Comparison of ENCODE assay signal across 10 cellular contexts in genomic region chr19:3849092-3849491, GRCh38. TPM values are rescaled to one million over a fixed set of nuclear protein-coding genes. Genes with fewer than 3 reads are reported as not detected.
A peak's percentile ranks its signal among the peaks of the same experiment; 100 is the strongest.
DNase-seq lines count a peak whose midpoint lies in the region; ATAC-seq, FAIRE-seq and TF ChIP-seq lines count a peak whose summit lies in the region.
"Had no signal": no experiment of that assay in that cellular context is flagged by ENCODE, and none has a peak within 500 bp of the region (broad histone marks: within the 10 kb centered on the region; RNA-seq: fewer than 3 reads in every experiment).

No MANE protein-coding gene starts in this region.

- WGBS in mesenchymal stem cell: 65% methylated on average over 5 of the region's 5 CpGs

- DNase-seq in SIG-M5 treated with dmso at 0.1 percent for 504 hours (lab: John Stamatoyannopoulos, UW; ENCODE audit: unreplicated experiment): peak; percentile 51
- no peak for DNase-seq in SIG-M5 (lab: John Stamatoyannopoulos, UW)
- peak; percentile 57 for DNase-seq in OCI-M1 (lab: John Stamatoyannopoulos, UW)
- DNase-seq in astrocyte (ENCODE audit: low read depth): no peak
- DNase-seq in neural crest cell (ENCODE audit: low read depth, low spot score): peak; percentile 37
- DNase-seq in mesenchymal stem cell: no peak

- H2BK15ac ChIP-seq in mesenchymal stem cell (ENCODE audit: low read depth, poor library complexity, severe bottlenecking): no peak overlapping the region

- H2BK5ac ChIP-seq in mesenchymal stem cell (ENCODE audit: low read depth, low read length, poor library complexity, severe bottlenecking): no peak overlapping the region

- H3K79me2 ChIP-seq in astrocyte (ENCODE audit: insufficient read depth, low read length): no peaks in the 10 kb centered on the region

- no peak overlapping the region for H3K4me2 ChIP-seq in astrocyte (ENCODE audit: low read length)
- no peak overlapping the region for H3K4me2 ChIP-seq in mesenchymal stem cell (ENCODE audit: low read length, poor library complexity, severe bottlenecking)

- H3K14ac ChIP-seq in mesenchymal stem cell (ENCODE audit: low read length in 2 of 2): no peak overlapping the region

- H3K27ac ChIP-seq in astrocyte (ENCODE audit: low read depth, low read length) (no peak overlapping the region), mesenchymal stem cell (ENCODE audit: low read length, poor library complexity, severe bottlenecking) (no peak overlapping the region)
- H3K27ac ChIP-seq: adrenal gland, thoracic aorta had no signal

- no peak overlapping the region for H4K8ac ChIP-seq in mesenchymal stem cell (ENCODE audit: low read length)

- no peaks in the 10 kb centered on the region for H4K20me1 ChIP-seq in astrocyte (ENCODE audit: insufficient read depth, low read length)

- ATAC-seq in GM19452 (IDR thresholded peaks at IDR 0.05; ENCODE audit: unreplicated experiment) (no peak), GM18861 (IDR thresholded peaks at IDR 0.05; ENCODE audit: unreplicated experiment) (no peak)

- FAIRE-seq in astrocyte (lab: Jason Lieb, UNC): no peak

- H3K36me3 Mint-ChIP-seq in astrocyte (ENCODE audit: low read depth, unreplicated experiment): no peaks in the 10 kb centered on the region
- H3K36me3 Mint-ChIP-seq in neural crest cell (ENCODE audit: low read depth): peaks cover 2% of the 10 kb centered on the region

- H2AFZ ChIP-seq in astrocyte (ENCODE audit: low read depth, low read length) (no peak overlapping the region), mesenchymal stem cell (ENCODE audit: low read depth, low read length) (no peak overlapping the region)

- H3K36me3 ChIP-seq in astrocyte (ENCODE audit: insufficient read depth, low read length) (no peaks in the 10 kb centered on the region), mesenchymal stem cell (ENCODE audit: control insufficient read depth in 1 of 2, insufficient read depth in 2 of 2, low read depth in 1 of 2, low read length in 2 of 2) (no peaks in the 10 kb centered on the region)
- H3K36me3 ChIP-seq: adrenal gland, thoracic aorta had no signal

- H3K27ac Mint-ChIP-seq in astrocyte (ENCODE audit: unreplicated experiment) (no peak overlapping the region), neural crest cell (ENCODE audit: unreplicated experiment) (no peak overlapping the region)

- H3K4me1 ChIP-seq in astrocyte (ENCODE audit: insufficient read depth, low read length) (peaks cover 4% of the 10 kb centered on the region), mesenchymal stem cell (ENCODE audit: control insufficient read depth, insufficient read depth, low read depth, low read length) (peaks cover 18% of the 10 kb centered on the region)
- H3K4me1 ChIP-seq: adrenal gland had no signal

- no peak overlapping the region for H3K9ac ChIP-seq in astrocyte (ENCODE audit: low read length)
- no peak overlapping the region for H3K9ac ChIP-seq in mesenchymal stem cell (ENCODE audit: low read length)

- H3K27me3 ChIP-seq in astrocyte (ENCODE audit: insufficient read depth, low read length) (peaks cover 7% of the 10 kb centered on the region), mesenchymal stem cell (ENCODE audit: control insufficient read depth in 1 of 2, insufficient read depth in 1 of 2, low read length in 2 of 2) (peaks cover 20 to 33% of the 10 kb centered on the region in 2 experiments)
- H3K27me3 ChIP-seq: adrenal gland had no signal

- no peak overlapping the region for H2BK120ac ChIP-seq in mesenchymal stem cell (ENCODE audit: low read depth, low read length)

- H3K18ac ChIP-seq in mesenchymal stem cell (ENCODE audit: low read depth in 1 of 2, low read length in 2 of 2): no peak overlapping the region

- H3K9me3 ChIP-seq in astrocyte (ENCODE audit: insufficient read depth, low read depth, low read length) (peaks cover 13% of the 10 kb centered on the region), mesenchymal stem cell (ENCODE audit: control insufficient read depth, low read length) (peaks cover 17% of the 10 kb centered on the region)

- no peak overlapping the region for H4K91ac ChIP-seq in mesenchymal stem cell (ENCODE audit: low read length)

- H3K4me1 Mint-ChIP-seq in astrocyte (ENCODE audit: low read depth, unreplicated experiment) (peaks cover 2% of the 10 kb centered on the region), neural crest cell (no peaks in the 10 kb centered on the region)

- H3K4me3 Mint-ChIP-seq in astrocyte (ENCODE audit: unreplicated experiment) (no peak overlapping the region), neural crest cell (no peak overlapping the region)

- H3K27me3 Mint-ChIP-seq in astrocyte (ENCODE audit: low read depth, unreplicated experiment) (peaks cover 17% of the 10 kb centered on the region), neural crest cell (ENCODE audit: low read depth) (no peaks in the 10 kb centered on the region)

- TF ChIP-seq CTCF in astrocyte (IDR thresholded peaks at IDR 0.05; ENCODE audit: insufficient read depth, low read depth, low read length) (peak; percentile 30), neural crest cell (conservative IDR thresholded peaks at IDR 0.05) (peak; percentile 54)

- no peak overlapping the region for H2BK12ac ChIP-seq in mesenchymal stem cell (ENCODE audit: low read length in 2 of 2)

- H2AK5ac ChIP-seq in mesenchymal stem cell (ENCODE audit: low read length, severe bottlenecking): no peak overlapping the region

- no peaks in the 10 kb centered on the region for H3K79me1 ChIP-seq in mesenchymal stem cell (replicated peaks; ENCODE audit: low read length, poor library complexity, severe bottlenecking)

- H3K4me3 ChIP-seq in astrocyte (ENCODE audit: insufficient read depth, low read depth, low read length) (no peak overlapping the region), mesenchymal stem cell (ENCODE audit: insufficient read depth in 1 of 2, low read depth in 1 of 2, low read length in 2 of 2) (no peak overlapping the region)
- H3K4me3 ChIP-seq: adrenal gland, thoracic aorta had no signal

- no peak overlapping the region for H3K4ac ChIP-seq in mesenchymal stem cell (ENCODE audit: low read depth in 1 of 2, low read length in 2 of 2)

- no peak overlapping the region for H3K23ac ChIP-seq in mesenchymal stem cell (ENCODE audit: low read length in 2 of 2)

- peaks cover 2% of the 10 kb centered on the region for H3K9me3 Mint-ChIP-seq in astrocyte (ENCODE audit: unreplicated experiment)
- H3K9me3 Mint-ChIP-seq in neural crest cell: peaks cover 2% of the 10 kb centered on the region

RNA-seq across cellular contexts. Expression of gene ZFR2, which starts 19.7 kb away (rescaled TPM):
- 2.0 and 2.1 TPM in 2 replicates for total RNA-seq in astrocyte
- total RNA-seq in neural crest cell: 4.2 and 5.0 TPM in 2 replicates
- not detected for polyA plus RNA-seq in mesenchymal stem cell (2013, experiment 1 of 2)
- polyA plus RNA-seq in mesenchymal stem cell (2013, experiment 2 of 2): not detected
- total RNA-seq: thoracic aorta had no signal

RNA-seq across cellular contexts. Expression of gene ATCAY, which starts 31.4 kb away (rescaled TPM):
- 4.5 and 6.5 TPM in 2 replicates for total RNA-seq in astrocyte
- 14.2 and 16.1 TPM in 2 replicates for total RNA-seq in neural crest cell
- under 0.01 TPM for polyA plus RNA-seq in mesenchymal stem cell (2013, experiment 1 of 2)
- not detected for polyA plus RNA-seq in mesenchymal stem cell (2013, experiment 2 of 2)
- total RNA-seq: thoracic aorta had no signal

Comparison
In these comparisons a context has a peak if more than half of its experiments do, and no peak if none do; other contexts are left out.
1. DNase-seq: peak in SIG-M5 treated with dmso at 0.1 percent for 504 hours (single experiment), OCI-M1 (single experiment) and neural crest cell (single experiment); none in SIG-M5 (single experiment), astrocyte (single experiment) and mesenchymal stem cell (single experiment).